In genomic region chr1:23636009-23636408, GRCh38 we compare ENCODE assay signal across 1 cellular context.
TF ChIP-seq lines count a peak whose summit lies in the region.

No MANE protein-coding gene starts in this region.

TF ChIP-seq in WTC11, 78 proteins besides CTCF, POLR2A, EP300 and RAD21 (continued from another document):
- TF ChIP-seq, protein P1, sequence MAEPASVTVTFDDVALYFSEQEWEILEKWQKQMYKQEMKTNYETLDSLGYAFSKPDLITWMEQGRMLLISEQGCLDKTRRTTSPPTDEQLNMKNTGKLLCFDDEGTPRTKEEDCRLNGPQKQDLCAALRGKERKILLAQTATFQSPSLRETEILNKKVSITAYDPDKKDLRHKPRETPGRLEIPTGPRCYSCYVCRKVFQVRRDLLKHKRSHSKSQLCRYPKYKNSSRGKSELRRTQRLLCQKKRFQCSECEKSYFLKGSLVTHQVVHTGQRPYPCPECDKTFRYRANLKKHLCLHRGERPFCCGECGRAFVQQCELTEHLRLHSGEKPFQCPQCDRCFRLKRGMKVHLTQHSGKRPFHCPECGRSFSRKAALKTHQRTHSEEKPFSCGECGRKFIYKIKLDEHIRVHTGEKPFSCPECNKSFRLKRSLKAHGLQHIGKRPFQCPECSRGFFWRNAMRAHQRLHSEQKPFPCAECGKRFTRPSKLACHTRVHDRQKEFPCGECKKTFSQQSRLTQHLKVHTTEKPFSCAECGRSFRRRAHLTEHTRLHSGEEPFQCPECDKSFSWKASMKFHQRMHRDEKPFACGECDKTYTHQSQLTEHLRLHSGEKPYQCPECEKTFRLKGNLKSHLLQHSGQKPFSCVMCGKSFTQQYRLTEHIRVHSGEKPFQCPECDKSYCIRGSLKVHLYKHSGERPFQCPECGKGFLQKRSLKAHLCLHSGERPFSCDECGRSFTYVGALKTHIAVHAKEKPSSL (CRISPR knock-in tag; conservative IDR thresholded peaks at IDR 0.05), result no peak
- TF ChIP-seq ZNF219 (CRISPR knock-in tag; IDR thresholded peaks at IDR 0.05; ENCODE audit: borderline replicate concordance) (no peak), SOX15 (CRISPR knock-in tag; IDR thresholded peaks at IDR 0.05) (no peak), ATF6 (CRISPR knock-in tag; IDR thresholded peaks at IDR 0.05) (no peak), ZNF138 (CRISPR knock-in tag; conservative IDR thresholded peaks at IDR 0.05) (no peak), ATF2 (CRISPR knock-in tag; IDR thresholded peaks at IDR 0.05; ENCODE audit: borderline replicate concordance, low read depth) (no peak)
- TF ChIP-seq, protein P2, sequence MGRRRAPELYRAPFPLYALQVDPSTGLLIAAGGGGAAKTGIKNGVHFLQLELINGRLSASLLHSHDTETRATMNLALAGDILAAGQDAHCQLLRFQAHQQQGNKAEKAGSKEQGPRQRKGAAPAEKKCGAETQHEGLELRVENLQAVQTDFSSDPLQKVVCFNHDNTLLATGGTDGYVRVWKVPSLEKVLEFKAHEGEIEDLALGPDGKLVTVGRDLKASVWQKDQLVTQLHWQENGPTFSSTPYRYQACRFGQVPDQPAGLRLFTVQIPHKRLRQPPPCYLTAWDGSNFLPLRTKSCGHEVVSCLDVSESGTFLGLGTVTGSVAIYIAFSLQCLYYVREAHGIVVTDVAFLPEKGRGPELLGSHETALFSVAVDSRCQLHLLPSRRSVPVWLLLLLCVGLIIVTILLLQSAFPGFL (CRISPR knock-in tag; IDR thresholded peaks at IDR 0.05; ENCODE audit: borderline replicate concordance), result no peak
